Comparison of ENCODE assay signal across 1 cellular context in genomic region chr2:191311627-191312026, GRCh38.
TF ChIP-seq lines count a peak whose summit lies in the region.

No MANE protein-coding gene starts in this region.

TF ChIP-seq in HepG2, 621 proteins besides CTCF, POLR2A, EP300 and RAD21 (continued from another document):
- TF ChIP-seq, protein P1, sequence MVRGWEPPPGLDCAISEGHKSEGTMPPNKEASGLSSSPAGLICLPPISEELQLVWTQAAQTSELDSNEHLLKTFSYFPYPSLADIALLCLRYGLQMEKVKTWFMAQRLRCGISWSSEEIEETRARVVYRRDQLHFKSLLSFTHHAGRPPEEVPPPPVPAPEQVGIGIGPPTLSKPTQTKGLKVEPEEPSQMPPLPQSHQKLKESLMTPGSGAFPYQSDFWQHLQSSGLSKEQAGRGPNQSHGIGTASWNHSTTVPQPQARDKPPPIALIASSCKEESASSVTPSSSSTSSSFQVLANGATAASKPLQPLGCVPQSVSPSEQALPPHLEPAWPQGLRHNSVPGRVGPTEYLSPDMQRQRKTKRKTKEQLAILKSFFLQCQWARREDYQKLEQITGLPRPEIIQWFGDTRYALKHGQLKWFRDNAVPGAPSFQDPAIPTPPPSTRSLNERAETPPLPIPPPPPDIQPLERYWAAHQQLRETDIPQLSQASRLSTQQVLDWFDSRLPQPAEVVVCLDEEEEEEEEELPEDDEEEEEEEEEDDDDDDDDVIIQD (CRISPR knock-in tag; IDR thresholded peaks at IDR 0.05; ENCODE audit: low read depth) = peak; percentile 80; the same call in 1 of the 2 replicates
- TF ChIP-seq TEAD3 (CRISPR knock-in tag; optimal IDR thresholded peaks at IDR 0.05; ENCODE audit: borderline replicate concordance) = peak; percentile 80
- no peak for TF ChIP-seq NRL (CRISPR knock-in tag; IDR thresholded peaks at IDR 0.05; ENCODE audit: borderline replicate concordance)
- TF ChIP-seq HMGA1 (CRISPR knock-in tag; conservative IDR thresholded peaks at IDR 0.05) = no peak
- TF ChIP-seq SAP130 (CRISPR knock-in tag; IDR thresholded peaks at IDR 0.05; ENCODE audit: low read depth) = peak; percentile 34; the same call in 1 of the 2 replicates
- no peak for TF ChIP-seq SOX6 (IDR thresholded peaks at IDR 0.05)
- peak; percentile 19; the same call in 1 of the 2 replicates for TF ChIP-seq SOX6 (CRISPR knock-in tag; IDR thresholded peaks at IDR 0.05)
- TF ChIP-seq, protein P2, sequence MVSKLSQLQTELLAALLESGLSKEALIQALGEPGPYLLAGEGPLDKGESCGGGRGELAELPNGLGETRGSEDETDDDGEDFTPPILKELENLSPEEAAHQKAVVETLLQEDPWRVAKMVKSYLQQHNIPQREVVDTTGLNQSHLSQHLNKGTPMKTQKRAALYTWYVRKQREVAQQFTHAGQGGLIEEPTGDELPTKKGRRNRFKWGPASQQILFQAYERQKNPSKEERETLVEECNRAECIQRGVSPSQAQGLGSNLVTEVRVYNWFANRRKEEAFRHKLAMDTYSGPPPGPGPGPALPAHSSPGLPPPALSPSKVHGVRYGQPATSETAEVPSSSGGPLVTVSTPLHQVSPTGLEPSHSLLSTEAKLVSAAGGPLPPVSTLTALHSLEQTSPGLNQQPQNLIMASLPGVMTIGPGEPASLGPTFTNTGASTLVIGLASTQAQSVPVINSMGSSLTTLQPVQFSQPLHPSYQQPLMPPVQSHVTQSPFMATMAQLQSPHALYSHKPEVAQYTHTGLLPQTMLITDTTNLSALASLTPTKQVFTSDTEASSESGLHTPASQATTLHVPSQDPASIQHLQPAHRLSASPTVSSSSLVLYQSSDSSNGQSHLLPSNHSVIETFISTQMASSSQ (IDR thresholded peaks at IDR 0.05; ENCODE audit: low read depth) = peak; percentile 64; the same call in 1 of the 2 replicates
- TF ChIP-seq, protein P2 (CRISPR knock-in tag; IDR thresholded peaks at IDR 0.05; ENCODE audit: borderline replicate concordance) = no peak
- 0 out of 2 replicates have a peak, but pooled peaks have one; percentile 20 for TF ChIP-seq ZNF644 (CRISPR knock-in tag; IDR thresholded peaks at IDR 0.05; ENCODE audit: low read depth)
- TF ChIP-seq, protein P3, sequence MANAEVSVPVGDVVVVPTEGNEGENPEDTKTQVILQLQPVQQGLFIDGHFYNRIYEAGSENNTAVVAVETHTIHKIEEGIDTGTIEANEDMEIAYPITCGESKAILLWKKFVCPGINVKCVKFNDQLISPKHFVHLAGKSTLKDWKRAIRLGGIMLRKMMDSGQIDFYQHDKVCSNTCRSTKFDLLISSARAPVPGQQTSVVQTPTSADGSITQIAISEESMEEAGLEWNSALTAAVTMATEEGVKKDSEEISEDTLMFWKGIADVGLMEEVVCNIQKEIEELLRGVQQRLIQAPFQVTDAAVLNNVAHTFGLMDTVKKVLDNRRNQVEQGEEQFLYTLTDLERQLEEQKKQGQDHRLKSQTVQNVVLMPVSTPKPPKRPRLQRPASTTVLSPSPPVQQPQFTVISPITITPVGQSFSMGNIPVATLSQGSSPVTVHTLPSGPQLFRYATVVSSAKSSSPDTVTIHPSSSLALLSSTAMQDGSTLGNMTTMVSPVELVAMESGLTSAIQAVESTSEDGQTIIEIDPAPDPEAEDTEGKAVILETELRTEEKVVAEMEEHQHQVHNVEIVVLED (CRISPR knock-in tag; IDR thresholded peaks at IDR 0.05; ENCODE audit: borderline replicate concordance) = no peak
- TF ChIP-seq, protein P4, sequence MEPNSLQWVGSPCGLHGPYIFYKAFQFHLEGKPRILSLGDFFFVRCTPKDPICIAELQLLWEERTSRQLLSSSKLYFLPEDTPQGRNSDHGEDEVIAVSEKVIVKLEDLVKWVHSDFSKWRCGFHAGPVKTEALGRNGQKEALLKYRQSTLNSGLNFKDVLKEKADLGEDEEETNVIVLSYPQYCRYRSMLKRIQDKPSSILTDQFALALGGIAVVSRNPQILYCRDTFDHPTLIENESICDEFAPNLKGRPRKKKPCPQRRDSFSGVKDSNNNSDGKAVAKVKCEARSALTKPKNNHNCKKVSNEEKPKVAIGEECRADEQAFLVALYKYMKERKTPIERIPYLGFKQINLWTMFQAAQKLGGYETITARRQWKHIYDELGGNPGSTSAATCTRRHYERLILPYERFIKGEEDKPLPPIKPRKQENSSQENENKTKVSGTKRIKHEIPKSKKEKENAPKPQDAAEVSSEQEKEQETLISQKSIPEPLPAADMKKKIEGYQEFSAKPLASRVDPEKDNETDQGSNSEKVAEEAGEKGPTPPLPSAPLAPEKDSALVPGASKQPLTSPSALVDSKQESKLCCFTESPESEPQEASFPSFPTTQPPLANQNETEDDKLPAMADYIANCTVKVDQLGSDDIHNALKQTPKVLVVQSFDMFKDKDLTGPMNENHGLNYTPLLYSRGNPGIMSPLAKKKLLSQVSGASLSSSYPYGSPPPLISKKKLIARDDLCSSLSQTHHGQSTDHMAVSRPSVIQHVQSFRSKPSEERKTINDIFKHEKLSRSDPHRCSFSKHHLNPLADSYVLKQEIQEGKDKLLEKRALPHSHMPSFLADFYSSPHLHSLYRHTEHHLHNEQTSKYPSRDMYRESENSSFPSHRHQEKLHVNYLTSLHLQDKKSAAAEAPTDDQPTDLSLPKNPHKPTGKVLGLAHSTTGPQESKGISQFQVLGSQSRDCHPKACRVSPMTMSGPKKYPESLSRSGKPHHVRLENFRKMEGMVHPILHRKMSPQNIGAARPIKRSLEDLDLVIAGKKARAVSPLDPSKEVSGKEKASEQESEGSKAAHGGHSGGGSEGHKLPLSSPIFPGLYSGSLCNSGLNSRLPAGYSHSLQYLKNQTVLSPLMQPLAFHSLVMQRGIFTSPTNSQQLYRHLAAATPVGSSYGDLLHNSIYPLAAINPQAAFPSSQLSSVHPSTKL (CRISPR knock-in tag; IDR thresholded peaks at IDR 0.05) = peak; percentile 34; the same call in 1 of the 2 replicates
- TF ChIP-seq HNRNPUL1 (IDR thresholded peaks at IDR 0.05; ENCODE audit: low read depth, low read length) = peak; percentile 23; the same call in 1 of the 2 replicates
